In the genomic region with DNA sequence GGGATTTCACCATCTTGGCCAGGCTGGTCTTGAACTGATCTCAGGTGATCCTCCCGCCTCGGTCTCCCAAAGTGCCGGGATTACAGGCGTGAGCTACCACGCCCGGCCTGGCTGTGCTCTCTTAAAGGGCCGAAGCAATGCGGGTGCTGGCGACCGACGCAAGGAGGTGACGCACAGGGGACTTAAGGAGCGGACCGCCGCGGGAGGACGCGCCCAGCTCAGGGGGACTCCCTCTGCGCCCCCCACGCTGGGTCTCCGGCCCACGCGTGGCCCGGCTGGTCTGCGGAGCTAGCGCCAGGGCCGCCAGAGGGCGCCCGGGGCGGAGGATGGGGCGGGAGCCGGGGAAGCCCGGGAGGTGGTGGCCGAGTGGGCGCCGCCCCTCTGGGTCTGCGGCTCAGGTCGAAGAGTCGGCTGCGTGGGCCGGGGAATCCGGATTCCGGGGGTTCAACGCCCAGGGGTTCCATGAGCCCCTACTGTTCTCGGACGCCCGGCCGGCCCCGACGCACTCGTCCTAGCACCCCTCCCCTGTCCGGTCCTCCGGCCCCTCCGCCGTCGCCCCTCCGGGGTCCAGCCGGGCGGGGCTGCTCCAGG, we compare ENCODE assay signal across 1 cellular context.
TF ChIP-seq lines count a peak whose summit lies in the region.

No MANE protein-coding gene starts in this region.

TF ChIP-seq in HEK293, 187 proteins besides CTCF, POLR2A, EP300 and RAD21 (continued from another document and continues in another):
- TF ChIP-seq, protein P1, sequence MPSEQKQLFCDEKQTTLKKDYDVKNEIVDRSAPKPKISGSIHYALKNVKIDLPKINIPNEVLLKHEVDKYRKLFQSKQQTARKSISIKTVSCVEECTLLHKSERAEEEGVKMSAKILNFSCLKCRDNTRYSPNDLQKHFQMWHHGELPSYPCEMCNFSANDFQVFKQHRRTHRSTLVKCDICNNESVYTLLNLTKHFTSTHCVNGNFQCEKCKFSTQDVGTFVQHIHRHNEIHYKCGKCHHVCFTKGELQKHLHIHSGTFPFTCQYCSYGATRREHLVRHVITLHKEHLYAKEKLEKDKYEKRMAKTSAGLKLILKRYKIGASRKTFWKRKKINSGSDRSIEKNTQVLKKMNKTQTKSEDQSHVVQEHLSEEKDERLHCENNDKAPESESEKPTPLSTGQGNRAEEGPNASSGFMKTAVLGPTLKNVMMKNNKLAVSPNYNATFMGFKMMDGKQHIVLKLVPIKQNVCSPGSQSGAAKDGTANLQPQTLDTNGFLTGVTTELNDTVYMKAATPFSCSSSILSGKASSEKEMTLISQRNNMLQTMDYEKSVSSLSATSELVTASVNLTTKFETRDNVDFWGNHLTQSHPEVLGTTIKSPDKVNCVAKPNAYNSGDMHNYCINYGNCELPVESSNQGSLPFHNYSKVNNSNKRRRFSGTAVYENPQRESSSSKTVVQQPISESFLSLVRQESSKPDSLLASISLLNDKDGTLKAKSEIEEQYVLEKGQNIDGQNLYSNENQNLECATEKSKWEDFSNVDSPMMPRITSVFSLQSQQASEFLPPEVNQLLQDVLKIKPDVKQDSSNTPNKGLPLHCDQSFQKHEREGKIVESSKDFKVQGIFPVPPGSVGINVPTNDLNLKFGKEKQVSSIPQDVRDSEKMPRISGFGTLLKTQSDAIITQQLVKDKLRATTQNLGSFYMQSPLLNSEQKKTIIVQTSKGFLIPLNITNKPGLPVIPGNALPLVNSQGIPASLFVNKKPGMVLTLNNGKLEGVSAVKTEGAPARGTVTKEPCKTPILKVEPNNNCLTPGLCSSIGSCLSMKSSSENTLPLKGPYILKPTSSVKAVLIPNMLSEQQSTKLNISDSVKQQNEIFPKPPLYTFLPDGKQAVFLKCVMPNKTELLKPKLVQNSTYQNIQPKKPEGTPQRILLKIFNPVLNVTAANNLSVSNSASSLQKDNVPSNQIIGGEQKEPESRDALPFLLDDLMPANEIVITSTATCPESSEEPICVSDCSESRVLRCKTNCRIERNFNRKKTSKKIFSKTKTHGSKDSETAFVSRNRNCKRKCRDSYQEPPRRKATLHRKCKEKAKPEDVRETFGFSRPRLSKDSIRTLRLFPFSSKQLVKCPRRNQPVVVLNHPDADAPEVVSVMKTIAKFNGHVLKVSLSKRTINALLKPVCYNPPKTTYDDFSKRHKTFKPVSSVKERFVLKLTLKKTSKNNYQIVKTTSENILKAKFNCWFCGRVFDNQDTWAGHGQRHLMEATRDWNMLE (tag by site-specific recombination; conservative IDR thresholded peaks at IDR 0.05; ENCODE audit: low read depth), result no peak
- no peak for TF ChIP-seq ZNF211 (tag by site-specific recombination; IDR thresholded peaks at IDR 0.05; ENCODE audit: low read depth)
- no peak for TF ChIP-seq ZNF610 (tag by site-specific recombination; IDR thresholded peaks at IDR 0.05; ENCODE audit: borderline replicate concordance)
- TF ChIP-seq ZNF394 (tag by site-specific recombination; IDR thresholded peaks at IDR 0.05; ENCODE audit: borderline replicate concordance), result no peak; the same call in 1 of the 2 replicates
- TF ChIP-seq ZBTB44 (tag by site-specific recombination; IDR thresholded peaks at IDR 0.05), result no peak
- TF ChIP-seq, protein P2, sequence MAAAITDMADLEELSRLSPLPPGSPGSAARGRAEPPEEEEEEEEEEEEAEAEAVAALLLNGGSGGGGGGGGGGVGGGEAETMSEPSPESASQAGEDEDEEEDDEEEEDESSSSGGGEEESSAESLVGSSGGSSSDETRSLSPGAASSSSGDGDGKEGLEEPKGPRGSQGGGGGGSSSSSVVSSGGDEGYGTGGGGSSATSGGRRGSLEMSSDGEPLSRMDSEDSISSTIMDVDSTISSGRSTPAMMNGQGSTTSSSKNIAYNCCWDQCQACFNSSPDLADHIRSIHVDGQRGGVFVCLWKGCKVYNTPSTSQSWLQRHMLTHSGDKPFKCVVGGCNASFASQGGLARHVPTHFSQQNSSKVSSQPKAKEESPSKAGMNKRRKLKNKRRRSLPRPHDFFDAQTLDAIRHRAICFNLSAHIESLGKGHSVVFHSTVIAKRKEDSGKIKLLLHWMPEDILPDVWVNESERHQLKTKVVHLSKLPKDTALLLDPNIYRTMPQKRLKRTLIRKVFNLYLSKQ (tag by site-specific recombination; IDR thresholded peaks at IDR 0.05; ENCODE audit: borderline replicate concordance), result no peak
- TF ChIP-seq ZNF623 (tag by site-specific recombination; IDR thresholded peaks at IDR 0.05), result no peak
- TF ChIP-seq ZNF501 (tag by site-specific recombination; IDR thresholded peaks at IDR 0.05), result no peak
- 0 out of 2 replicates have a peak, but pooled peaks have one; percentile 32 for TF ChIP-seq ZNF324 (tag by site-specific recombination; IDR thresholded peaks at IDR 0.05)
- TF ChIP-seq ZNF16 (tag by site-specific recombination; IDR thresholded peaks at IDR 0.05; ENCODE audit: low read depth), result no peak
- TF ChIP-seq ZNF707 (tag by site-specific recombination; IDR thresholded peaks at IDR 0.05), result no peak
- no peak for TF ChIP-seq ZBTB11 (tag by site-specific recombination; conservative IDR thresholded peaks at IDR 0.05; ENCODE audit: low read depth)
- no peak for TF ChIP-seq ZNF362 (tag by site-specific recombination; IDR thresholded peaks at IDR 0.05)
- TF ChIP-seq BCL11B (tag by site-specific recombination; IDR thresholded peaks at IDR 0.05; ENCODE audit: low read depth), result peak; percentile 6; the same call in 1 of the 2 replicates
- TF ChIP-seq ZNF175 (tag by site-specific recombination; IDR thresholded peaks at IDR 0.05), result no peak
- TF ChIP-seq, protein P3, sequence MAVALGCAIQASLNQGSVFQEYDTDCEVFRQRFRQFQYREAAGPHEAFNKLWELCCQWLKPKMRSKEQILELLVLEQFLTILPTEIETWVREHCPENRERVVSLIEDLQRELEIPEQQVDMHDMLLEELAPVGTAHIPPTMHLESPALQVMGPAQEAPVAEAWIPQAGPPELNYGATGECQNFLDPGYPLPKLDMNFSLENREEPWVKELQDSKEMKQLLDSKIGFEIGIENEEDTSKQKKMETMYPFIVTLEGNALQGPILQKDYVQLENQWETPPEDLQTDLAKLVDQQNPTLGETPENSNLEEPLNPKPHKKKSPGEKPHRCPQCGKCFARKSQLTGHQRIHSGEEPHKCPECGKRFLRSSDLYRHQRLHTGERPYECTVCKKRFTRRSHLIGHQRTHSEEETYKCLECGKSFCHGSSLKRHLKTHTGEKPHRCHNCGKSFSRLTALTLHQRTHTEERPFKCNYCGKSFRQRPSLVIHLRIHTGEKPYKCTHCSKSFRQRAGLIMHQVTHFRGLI (tag by site-specific recombination; IDR thresholded peaks at IDR 0.05), result peak; percentile 63
- no peak for TF ChIP-seq ZNF155 (tag by site-specific recombination; IDR thresholded peaks at IDR 0.05)
- TF ChIP-seq HOXD13 (CRISPR knock-in tag; IDR thresholded peaks at IDR 0.05; ENCODE audit: borderline replicate concordance), result no peak
- TF ChIP-seq WT1 (tag by site-specific recombination; IDR thresholded peaks at IDR 0.05), result no peak
- no peak for TF ChIP-seq MEIS1 (CRISPR knock-in tag; IDR thresholded peaks at IDR 0.05; ENCODE audit: borderline replicate concordance)
- TF ChIP-seq ZNF645 (tag by site-specific recombination; IDR thresholded peaks at IDR 0.05), result no peak
- TF ChIP-seq ZNF391 (tag by site-specific recombination; IDR thresholded peaks at IDR 0.05; ENCODE audit: borderline replicate concordance, low read depth), result 0 out of 2 replicates have a peak, but pooled peaks have one; percentile 49
- TF ChIP-seq KLF8 (tag by site-specific recombination; IDR thresholded peaks at IDR 0.05), result peak; percentile 88; the same call in 1 of the 2 replicates
- no peak for TF ChIP-seq HIC1 (tag by site-specific recombination; IDR thresholded peaks at IDR 0.05)
- no peak for TF ChIP-seq SETDB1 (IDR thresholded peaks at IDR 0.05; ENCODE audit: insufficient read length, low read length)
- no peak for TF ChIP-seq ZNF626 (tag by site-specific recombination; IDR thresholded peaks at IDR 0.05)
- TF ChIP-seq ZNF571 (tag by site-specific recombination; IDR thresholded peaks at IDR 0.05), result no peak
- no peak for TF ChIP-seq GLI4 (tag by site-specific recombination; IDR thresholded peaks at IDR 0.05)
- TF ChIP-seq ZNF600 (tag by site-specific recombination; IDR thresholded peaks at IDR 0.05), result 0 out of 2 replicates have a peak, but pooled peaks have one; percentile 12
- TF ChIP-seq SCRT1 (tag by site-specific recombination; IDR thresholded peaks at IDR 0.05; ENCODE audit: borderline replicate concordance), result no peak
- TF ChIP-seq ZNF132 (tag by site-specific recombination; IDR thresholded peaks at IDR 0.05; ENCODE audit: borderline replicate concordance), result no peak
- no peak for TF ChIP-seq ZNF18 (tag by site-specific recombination; IDR thresholded peaks at IDR 0.05)
- no peak for TF ChIP-seq ZNF558 (tag by site-specific recombination; IDR thresholded peaks at IDR 0.05)
- no peak for TF ChIP-seq ZNF549 (tag by site-specific recombination; IDR thresholded peaks at IDR 0.05)
- TF ChIP-seq KLF16 (tag by site-specific recombination; IDR thresholded peaks at IDR 0.05), result 0 out of 2 replicates have a peak, but pooled peaks have one; percentile 51
- no peak for TF ChIP-seq GLI2 (tag by site-specific recombination; IDR thresholded peaks at IDR 0.05; ENCODE audit: borderline replicate concordance, low read depth)
- peak; percentile 11; the same call in 1 of the 2 replicates for TF ChIP-seq ZBTB17 (tag by site-specific recombination; IDR thresholded peaks at IDR 0.05)
